17 cellular contexts compared by ENCODE assay signal in the genomic region with DNA sequence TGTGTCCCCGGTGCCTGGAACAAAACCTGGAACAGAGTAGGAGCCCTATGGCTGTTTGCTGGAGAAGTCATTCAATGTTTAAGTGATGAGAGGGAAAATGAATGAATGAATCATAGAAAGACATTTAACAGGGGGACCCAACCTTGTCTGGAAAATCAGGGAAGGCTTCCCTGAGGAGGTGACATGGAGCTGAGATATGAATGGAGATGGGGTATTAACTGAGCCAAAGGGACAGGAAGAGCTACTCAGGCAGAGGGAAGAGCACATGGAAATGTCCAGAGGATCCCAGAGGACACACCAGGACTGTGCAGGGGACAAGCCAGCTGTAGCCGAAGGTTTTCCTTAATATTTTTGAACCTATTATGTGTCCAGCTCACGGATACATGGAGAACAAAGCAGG.
"Had no signal": no experiment of that assay in that cellular context is flagged by ENCODE, and none has a peak within 500 bp of the region (broad histone marks: within the 10 kb centered on the region; RNA-seq: fewer than 3 reads in every experiment).

No MANE protein-coding gene starts in this region.

- H3K27me3 ChIP-seq: heart right ventricle, sigmoid colon, thyroid gland had no signal

- H3K36me3 ChIP-seq: heart right ventricle, sigmoid colon, thyroid gland had no signal

- H3K27ac ChIP-seq: coronary artery, epithelial cell of prostate, heart right ventricle, sigmoid colon, thyroid gland had no signal

- H3K4me3 Mint-ChIP-seq: activated naive CD4-positive, alpha-beta T cell treated with anti-CD3 and anti-CD28 coated beads for 36 hours; activated T-cell treated with anti-CD3 and anti-CD28 coated beads, Interleukin-2, amount 50 U/mL, for 4 hours; naive thymus-derived CD4-positive, alpha-beta T cell; neural crest cell had no signal

- H3K27ac Mint-ChIP-seq: activated naive CD4-positive, alpha-beta T cell treated with anti-CD3 and anti-CD28 coated beads for 36 hours had no signal

- H3K9me3 Mint-ChIP-seq: activated naive CD4-positive, alpha-beta T cell treated with anti-CD3 and anti-CD28 coated beads for 36 hours; activated T-cell treated with anti-CD3 and anti-CD28 coated beads, Interleukin-2, amount 50 U/mL, for 4 hours; naive thymus-derived CD4-positive, alpha-beta T cell; neural crest cell had no signal

- H3K9me3 ChIP-seq: heart right ventricle, sigmoid colon, thyroid gland had no signal

- H3K4me1 Mint-ChIP-seq: neural crest cell had no signal

- DNase-seq: activated CD4-positive, alpha-beta T cell treated with anti-CD3 and anti-CD28 coated beads, Interleukin-2, amount 50 U/mL, for 4 hours; activated CD8-positive, alpha-beta memory T cell treated with anti-CD3 and anti-CD28 coated beads, Interleukin-2, amount 50 U/mL, for 48 hours; activated naive CD4-positive, alpha-beta T cell treated with anti-CD3 and anti-CD28 coated beads for 36 hours; activated T-cell treated with anti-CD3 and anti-CD28 coated beads, Interleukin-2, amount 50 U/mL, for 4 hours; amygdala; cerebellar nuclear complex; heart right ventricle; left colon; naive thymus-derived CD4-positive, alpha-beta T cell; sigmoid colon; stimulated activated naive CD4-positive, alpha-beta T cell; T-helper 9 cell; thyroid gland had no signal

- H3K4me1 ChIP-seq: sigmoid colon had no signal

- ATAC-seq: activated T-cell treated with anti-CD3 and anti-CD28 coated beads, Interleukin-2, amount 50 U/mL, for 4 hours; naive thymus-derived CD4-positive, alpha-beta T cell had no signal

- H3K4me3 ChIP-seq: coronary artery, heart right ventricle, sigmoid colon, smooth muscle cell, thyroid gland had no signal
